ENCODE assay signal across 3 cellular contexts in the genomic region with DNA sequence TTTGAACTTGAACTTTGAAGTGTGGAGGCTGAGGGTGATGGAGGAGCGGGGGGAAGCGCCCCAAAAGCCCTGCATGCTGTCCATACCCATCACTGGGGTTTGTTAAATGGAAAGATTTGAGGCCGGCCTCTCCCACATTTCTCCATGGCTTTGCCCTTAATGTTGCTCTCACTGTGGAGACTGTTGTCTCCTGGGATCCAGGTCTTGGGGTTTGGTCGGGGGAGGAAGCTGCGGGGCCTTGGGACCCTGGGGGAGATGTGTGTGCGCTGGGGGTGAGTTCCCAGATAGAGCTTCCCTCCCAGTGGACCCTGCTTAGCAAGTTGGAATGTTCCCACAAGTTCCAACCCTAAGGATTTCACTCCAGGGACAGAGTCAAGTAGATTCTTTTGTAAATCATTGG.
TF ChIP-seq lines count a peak whose summit lies in the region.

No MANE protein-coding gene starts in this region.

TF ChIP-seq in SK-N-SH, 30 proteins besides CTCF, POLR2A, EP300 and RAD21:
- no peak for TF ChIP-seq RFX5 (IDR thresholded peaks at IDR 0.05; ENCODE audit: low read length)
- TF ChIP-seq ZBTB33 (IDR thresholded peaks at IDR 0.05; ENCODE audit: borderline replicate concordance, low read depth) = no peak
- TF ChIP-seq POLR2AphosphoS5 (IDR thresholded peaks at IDR 0.05; ENCODE audit: low read depth, low read length) = no peak
- TF ChIP-seq USF1 (IDR thresholded peaks at IDR 0.05; ENCODE audit: borderline replicate concordance, low read depth) = no peak
- TF ChIP-seq ELF1 (IDR thresholded peaks at IDR 0.05) = no peak
- TF ChIP-seq, protein P1, sequence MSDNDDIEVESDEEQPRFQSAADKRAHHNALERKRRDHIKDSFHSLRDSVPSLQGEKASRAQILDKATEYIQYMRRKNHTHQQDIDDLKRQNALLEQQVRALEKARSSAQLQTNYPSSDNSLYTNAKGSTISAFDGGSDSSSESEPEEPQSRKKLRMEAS (IDR thresholded peaks at IDR 0.05; ENCODE audit: low read depth) = no peak
- TF ChIP-seq CHD2 (IDR thresholded peaks at IDR 0.05; ENCODE audit: low read length, partially characterized antibody) = no peak
- no peak for TF ChIP-seq GABPA (IDR thresholded peaks at IDR 0.05; ENCODE audit: low read depth)
- no peak for TF ChIP-seq RCOR1 (IDR thresholded peaks at IDR 0.05; ENCODE audit: low read length)
- TF ChIP-seq NFIC (IDR thresholded peaks at IDR 0.05; ENCODE audit: borderline replicate concordance) = no peak
- no peak for TF ChIP-seq MXI1 (IDR thresholded peaks at IDR 0.05; ENCODE audit: low read depth, low read length)
- TF ChIP-seq EZH2phosphoT487 (IDR thresholded peaks at IDR 0.05; ENCODE audit: borderline replicate concordance, low read depth) = no peak
- no peak for TF ChIP-seq RXRA (IDR thresholded peaks at IDR 0.05; ENCODE audit: borderline replicate concordance, low read depth)
- no peak for TF ChIP-seq SIN3A (IDR thresholded peaks at IDR 0.05; ENCODE audit: borderline replicate concordance, low read depth, low read length)
- TF ChIP-seq GATA2 (CRISPR knock-in tag; IDR thresholded peaks at IDR 0.05) = no peak
- TF ChIP-seq, protein P2, sequence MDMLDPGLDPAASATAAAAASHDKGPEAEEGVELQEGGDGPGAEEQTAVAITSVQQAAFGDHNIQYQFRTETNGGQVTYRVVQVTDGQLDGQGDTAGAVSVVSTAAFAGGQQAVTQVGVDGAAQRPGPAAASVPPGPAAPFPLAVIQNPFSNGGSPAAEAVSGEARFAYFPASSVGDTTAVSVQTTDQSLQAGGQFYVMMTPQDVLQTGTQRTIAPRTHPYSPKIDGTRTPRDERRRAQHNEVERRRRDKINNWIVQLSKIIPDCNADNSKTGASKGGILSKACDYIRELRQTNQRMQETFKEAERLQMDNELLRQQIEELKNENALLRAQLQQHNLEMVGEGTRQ (IDR thresholded peaks at IDR 0.05; ENCODE audit: borderline replicate concordance, low read depth, low read length) = no peak
- TF ChIP-seq FOSL2 (IDR thresholded peaks at IDR 0.05; ENCODE audit: borderline replicate concordance, low read depth) = no peak

TF ChIP-seq in SK-N-SH treated with all-trans-retinoic acid at 6 μM for 48 hours, 23 proteins besides CTCF, POLR2A, EP300 and RAD21 (continues in another document):
- TF ChIP-seq ZNF565 (CRISPR knock-in tag; conservative IDR thresholded peaks at IDR 0.05; ENCODE audit: low read depth) (no peak), ISL1 (CRISPR knock-in tag; IDR thresholded peaks at IDR 0.05) (no peak), ZNF70 (CRISPR knock-in tag; IDR thresholded peaks at IDR 0.05) (no peak), ZFP3 (CRISPR knock-in tag; IDR thresholded peaks at IDR 0.05) (no peak), POU6F1 (CRISPR knock-in tag; IDR thresholded peaks at IDR 0.05; ENCODE audit: borderline replicate concordance, low read depth) (no peak), BACH2 (CRISPR knock-in tag; IDR thresholded peaks at IDR 0.05; ENCODE audit: borderline replicate concordance) (no peak), CREB5 (CRISPR knock-in tag; IDR thresholded peaks at IDR 0.05; ENCODE audit: low read depth) (no peak), ARNTL (CRISPR knock-in tag; IDR thresholded peaks at IDR 0.05; ENCODE audit: borderline replicate concordance, low read depth) (no peak), CSDC2 (CRISPR knock-in tag; IDR thresholded peaks at IDR 0.05) (no peak), TCF4 (CRISPR knock-in tag; IDR thresholded peaks at IDR 0.05; ENCODE audit: borderline replicate concordance) (no peak), ZC3H10 (CRISPR knock-in tag; IDR thresholded peaks at IDR 0.05) (no peak), RARB (CRISPR knock-in tag; IDR thresholded peaks at IDR 0.05) (no peak), ESRRG (CRISPR knock-in tag; IDR thresholded peaks at IDR 0.05) (no peak)
- TF ChIP-seq, protein P3, sequence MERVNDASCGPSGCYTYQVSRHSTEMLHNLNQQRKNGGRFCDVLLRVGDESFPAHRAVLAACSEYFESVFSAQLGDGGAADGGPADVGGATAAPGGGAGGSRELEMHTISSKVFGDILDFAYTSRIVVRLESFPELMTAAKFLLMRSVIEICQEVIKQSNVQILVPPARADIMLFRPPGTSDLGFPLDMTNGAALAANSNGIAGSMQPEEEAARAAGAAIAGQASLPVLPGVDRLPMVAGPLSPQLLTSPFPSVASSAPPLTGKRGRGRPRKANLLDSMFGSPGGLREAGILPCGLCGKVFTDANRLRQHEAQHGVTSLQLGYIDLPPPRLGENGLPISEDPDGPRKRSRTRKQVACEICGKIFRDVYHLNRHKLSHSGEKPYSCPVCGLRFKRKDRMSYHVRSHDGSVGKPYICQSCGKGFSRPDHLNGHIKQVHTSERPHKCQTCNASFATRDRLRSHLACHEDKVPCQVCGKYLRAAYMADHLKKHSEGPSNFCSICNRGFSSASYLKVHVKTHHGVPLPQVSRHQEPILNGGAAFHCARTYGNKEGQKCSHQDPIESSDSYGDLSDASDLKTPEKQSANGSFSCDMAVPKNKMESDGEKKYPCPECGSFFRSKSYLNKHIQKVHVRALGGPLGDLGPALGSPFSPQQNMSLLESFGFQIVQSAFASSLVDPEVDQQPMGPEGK (CRISPR knock-in tag; IDR thresholded peaks at IDR 0.05; ENCODE audit: borderline replicate concordance) = no peak
- TF ChIP-seq, protein P4, sequence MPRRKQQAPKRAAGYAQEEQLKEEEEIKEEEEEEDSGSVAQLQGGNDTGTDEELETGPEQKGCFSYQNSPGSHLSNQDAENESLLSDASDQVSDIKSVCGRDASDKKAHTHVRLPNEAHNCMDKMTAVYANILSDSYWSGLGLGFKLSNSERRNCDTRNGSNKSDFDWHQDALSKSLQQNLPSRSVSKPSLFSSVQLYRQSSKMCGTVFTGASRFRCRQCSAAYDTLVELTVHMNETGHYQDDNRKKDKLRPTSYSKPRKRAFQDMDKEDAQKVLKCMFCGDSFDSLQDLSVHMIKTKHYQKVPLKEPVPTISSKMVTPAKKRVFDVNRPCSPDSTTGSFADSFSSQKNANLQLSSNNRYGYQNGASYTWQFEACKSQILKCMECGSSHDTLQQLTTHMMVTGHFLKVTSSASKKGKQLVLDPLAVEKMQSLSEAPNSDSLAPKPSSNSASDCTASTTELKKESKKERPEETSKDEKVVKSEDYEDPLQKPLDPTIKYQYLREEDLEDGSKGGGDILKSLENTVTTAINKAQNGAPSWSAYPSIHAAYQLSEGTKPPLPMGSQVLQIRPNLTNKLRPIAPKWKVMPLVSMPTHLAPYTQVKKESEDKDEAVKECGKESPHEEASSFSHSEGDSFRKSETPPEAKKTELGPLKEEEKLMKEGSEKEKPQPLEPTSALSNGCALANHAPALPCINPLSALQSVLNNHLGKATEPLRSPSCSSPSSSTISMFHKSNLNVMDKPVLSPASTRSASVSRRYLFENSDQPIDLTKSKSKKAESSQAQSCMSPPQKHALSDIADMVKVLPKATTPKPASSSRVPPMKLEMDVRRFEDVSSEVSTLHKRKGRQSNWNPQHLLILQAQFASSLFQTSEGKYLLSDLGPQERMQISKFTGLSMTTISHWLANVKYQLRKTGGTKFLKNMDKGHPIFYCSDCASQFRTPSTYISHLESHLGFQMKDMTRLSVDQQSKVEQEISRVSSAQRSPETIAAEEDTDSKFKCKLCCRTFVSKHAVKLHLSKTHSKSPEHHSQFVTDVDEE (CRISPR knock-in tag; IDR thresholded peaks at IDR 0.05) = no peak

TF ChIP-seq in HepG2, 621 proteins besides CTCF, POLR2A, EP300 and RAD21:
- TF ChIP-seq CBX2 (IDR thresholded peaks at IDR 0.05; ENCODE audit: low read depth, low read length) = no peak
- no peak for TF ChIP-seq CBX2 (CRISPR knock-in tag; IDR thresholded peaks at IDR 0.05; ENCODE audit: low read depth)
- no peak for TF ChIP-seq PAF1 (CRISPR knock-in tag; IDR thresholded peaks at IDR 0.05)
- no peak for TF ChIP-seq ZNF10 (CRISPR knock-in tag; IDR thresholded peaks at IDR 0.05; ENCODE audit: borderline replicate concordance, low read depth)
- TF ChIP-seq ZNF577 (CRISPR knock-in tag; IDR thresholded peaks at IDR 0.05; ENCODE audit: borderline replicate concordance, low read depth) = no peak
- no peak for TF ChIP-seq ZNF570 (CRISPR knock-in tag; IDR thresholded peaks at IDR 0.05; ENCODE audit: borderline replicate concordance)
- TF ChIP-seq STAG1 (CRISPR knock-in tag; IDR thresholded peaks at IDR 0.05) = no peak
- peak; percentile 35 for TF ChIP-seq RBM22 (optimal IDR thresholded peaks at IDR 0.05; ENCODE audit: low read length)
- no peak for TF ChIP-seq SP1 (IDR thresholded peaks at IDR 0.05)
- TF ChIP-seq SP1 (CRISPR knock-in tag; IDR thresholded peaks at IDR 0.05) = no peak
- TF ChIP-seq FOSL1 (CRISPR knock-in tag; IDR thresholded peaks at IDR 0.05; ENCODE audit: borderline replicate concordance) = no peak
- no peak for TF ChIP-seq GFI1 (CRISPR knock-in tag; IDR thresholded peaks at IDR 0.05; ENCODE audit: borderline replicate concordance)
- TF ChIP-seq, protein P5, sequence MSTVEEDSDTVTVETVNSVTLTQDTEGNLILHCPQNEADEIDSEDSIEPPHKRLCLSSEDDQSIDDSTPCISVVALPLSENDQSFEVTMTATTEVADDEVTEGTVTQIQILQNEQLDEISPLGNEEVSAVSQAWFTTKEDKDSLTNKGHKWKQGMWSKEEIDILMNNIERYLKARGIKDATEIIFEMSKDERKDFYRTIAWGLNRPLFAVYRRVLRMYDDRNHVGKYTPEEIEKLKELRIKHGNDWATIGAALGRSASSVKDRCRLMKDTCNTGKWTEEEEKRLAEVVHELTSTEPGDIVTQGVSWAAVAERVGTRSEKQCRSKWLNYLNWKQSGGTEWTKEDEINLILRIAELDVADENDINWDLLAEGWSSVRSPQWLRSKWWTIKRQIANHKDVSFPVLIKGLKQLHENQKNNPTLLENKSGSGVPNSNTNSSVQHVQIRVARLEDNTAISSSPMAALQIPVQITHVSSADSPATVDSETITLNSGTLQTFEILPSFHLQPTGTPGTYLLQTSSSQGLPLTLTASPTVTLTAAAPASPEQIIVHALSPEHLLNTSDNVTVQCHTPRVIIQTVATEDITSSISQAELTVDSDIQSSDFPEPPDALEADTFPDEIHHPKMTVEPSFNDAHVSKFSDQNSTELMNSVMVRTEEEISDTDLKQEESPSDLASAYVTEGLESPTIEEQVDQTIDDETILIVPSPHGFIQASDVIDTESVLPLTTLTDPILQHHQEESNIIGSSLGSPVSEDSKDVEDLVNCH (CRISPR knock-in tag; IDR thresholded peaks at IDR 0.05) = no peak
- TF ChIP-seq ZNF589 (CRISPR knock-in tag; conservative IDR thresholded peaks at IDR 0.05) = no peak
- TF ChIP-seq POLR2G (IDR thresholded peaks at IDR 0.05; ENCODE audit: low read depth, low read length) = peak; percentile 59; the same call in 1 of the 2 replicates
- TF ChIP-seq ZNF746 (CRISPR knock-in tag; IDR thresholded peaks at IDR 0.05) = no peak
- TF ChIP-seq, protein P6, sequence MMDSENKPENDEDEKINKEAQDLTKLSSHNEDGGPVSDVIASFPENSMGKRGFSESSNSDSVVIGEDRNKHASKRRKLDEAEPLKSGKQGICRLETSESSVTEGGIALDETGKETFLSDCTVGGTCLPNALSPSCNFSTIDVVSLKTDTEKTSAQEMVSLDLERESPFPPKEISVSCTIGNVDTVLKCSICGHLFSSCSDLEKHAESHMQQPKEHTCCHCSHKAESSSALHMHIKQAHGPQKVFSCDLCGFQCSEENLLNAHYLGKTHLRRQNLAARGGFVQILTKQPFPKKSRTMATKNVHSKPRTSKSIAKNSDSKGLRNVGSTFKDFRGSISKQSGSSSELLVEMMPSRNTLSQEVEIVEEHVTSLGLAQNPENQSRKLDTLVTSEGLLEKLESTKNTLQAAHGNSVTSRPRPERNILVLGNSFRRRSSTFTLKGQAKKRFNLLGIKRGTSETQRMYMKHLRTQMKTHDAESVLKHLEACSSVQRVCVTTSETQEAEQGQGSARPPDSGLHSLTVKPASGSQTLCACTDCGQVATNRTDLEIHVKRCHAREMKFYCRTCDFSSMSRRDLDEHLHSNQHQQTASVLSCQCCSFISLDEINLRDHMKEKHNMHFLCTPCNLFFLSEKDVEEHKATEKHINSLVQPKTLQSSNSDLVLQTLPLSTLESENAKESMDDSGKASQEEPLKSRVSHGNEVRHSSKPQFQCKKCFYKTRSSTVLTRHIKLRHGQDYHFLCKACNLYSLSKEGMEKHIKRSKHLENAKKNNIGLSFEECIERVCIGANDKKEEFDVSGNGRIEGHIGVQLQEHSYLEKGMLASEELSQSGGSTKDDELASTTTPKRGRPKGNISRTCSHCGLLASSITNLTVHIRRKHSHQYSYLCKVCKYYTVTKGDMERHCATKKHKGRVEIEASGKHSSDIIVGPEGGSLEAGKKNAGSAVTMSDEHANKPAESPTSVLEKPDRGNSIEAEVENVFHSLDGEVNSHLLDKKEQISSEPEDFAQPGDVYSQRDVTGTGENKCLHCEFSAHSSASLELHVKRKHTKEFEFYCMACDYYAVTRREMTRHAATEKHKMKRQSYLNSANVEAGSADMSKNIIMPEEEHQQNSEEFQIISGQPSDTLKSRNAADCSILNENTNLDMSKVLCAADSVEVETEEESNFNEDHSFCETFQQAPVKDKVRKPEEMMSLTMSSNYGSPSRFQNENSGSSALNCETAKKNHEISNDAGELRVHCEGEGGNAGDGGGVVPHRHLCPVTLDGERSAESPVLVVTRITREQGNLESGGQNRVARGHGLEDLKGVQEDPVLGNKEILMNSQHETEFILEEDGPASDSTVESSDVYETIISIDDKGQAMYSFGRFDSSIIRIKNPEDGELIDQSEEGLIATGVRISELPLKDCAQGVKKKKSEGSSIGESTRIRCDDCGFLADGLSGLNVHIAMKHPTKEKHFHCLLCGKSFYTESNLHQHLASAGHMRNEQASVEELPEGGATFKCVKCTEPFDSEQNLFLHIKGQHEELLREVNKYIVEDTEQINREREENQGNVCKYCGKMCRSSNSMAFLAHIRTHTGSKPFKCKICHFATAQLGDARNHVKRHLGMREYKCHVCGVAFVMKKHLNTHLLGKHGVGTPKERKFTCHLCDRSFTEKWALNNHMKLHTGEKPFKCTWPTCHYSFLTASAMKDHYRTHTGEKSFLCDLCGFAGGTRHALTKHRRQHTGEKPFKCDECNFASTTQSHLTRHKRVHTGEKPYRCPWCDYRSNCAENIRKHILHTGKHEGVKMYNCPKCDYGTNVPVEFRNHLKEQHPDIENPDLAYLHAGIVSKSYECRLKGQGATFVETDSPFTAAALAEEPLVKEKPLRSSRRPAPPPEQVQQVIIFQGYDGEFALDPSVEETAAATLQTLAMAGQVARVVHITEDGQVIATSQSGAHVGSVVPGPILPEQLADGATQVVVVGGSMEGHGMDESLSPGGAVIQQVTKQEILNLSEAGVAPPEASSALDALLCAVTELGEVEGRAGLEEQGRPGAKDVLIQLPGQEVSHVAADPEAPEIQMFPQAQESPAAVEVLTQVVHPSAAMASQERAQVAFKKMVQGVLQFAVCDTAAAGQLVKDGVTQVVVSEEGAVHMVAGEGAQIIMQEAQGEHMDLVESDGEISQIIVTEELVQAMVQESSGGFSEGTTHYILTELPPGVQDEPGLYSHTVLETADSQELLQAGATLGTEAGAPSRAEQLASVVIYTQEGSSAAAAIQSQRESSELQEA (CRISPR knock-in tag; IDR thresholded peaks at IDR 0.05; ENCODE audit: not compliant biosample characterization) = no peak
- TF ChIP-seq SAP130 (CRISPR knock-in tag; IDR thresholded peaks at IDR 0.05; ENCODE audit: low read depth) = no peak
- no peak for TF ChIP-seq ZSCAN31 (CRISPR knock-in tag; IDR thresholded peaks at IDR 0.05; ENCODE audit: low read depth)
TF ChIP-seq in HepG2: peak in this region for 2.
